14 cellular contexts compared by ENCODE assay signal in the genomic region with DNA sequence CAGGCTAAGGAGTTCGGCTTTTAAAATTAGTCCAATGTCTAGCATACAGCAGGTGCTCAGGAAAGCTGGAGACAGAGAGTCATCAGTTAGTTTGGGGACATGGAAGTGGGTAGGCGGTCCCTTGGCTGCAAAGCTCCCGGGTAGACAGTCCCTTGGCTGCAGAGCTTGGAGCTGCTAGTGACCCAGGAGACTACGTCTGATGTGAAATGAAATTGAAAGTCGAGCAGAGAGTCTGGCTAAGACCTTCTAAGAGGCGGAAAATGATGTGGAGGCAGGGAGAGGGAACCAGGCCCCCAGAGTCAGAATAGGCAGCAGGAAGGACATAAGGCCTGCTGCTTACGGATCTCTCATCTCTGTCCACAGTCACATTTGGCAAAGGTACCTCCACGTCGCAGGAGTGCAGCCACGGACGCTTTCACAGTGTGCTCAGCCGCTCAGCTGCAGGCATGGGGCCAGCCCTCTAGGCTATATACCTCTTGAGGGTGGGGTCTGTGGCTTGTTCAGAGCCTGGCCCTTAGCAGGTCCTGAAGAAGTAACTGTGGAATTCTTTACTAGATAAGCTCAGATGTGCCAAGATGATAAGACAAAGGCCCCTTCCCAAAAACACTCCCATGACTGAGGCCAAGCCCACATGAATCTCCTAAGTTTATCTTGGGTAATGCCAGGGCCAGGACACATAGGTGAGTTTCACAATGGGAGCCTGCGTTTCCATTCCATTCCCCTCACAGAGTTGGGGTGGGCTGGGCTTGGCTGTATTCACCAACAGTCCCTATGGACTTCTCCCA.
DNase-seq lines count a peak whose midpoint lies in the region; ATAC-seq, FAIRE-seq and TF ChIP-seq lines count a peak whose summit lies in the region.
"Had no signal": no experiment of that assay in that cellular context is flagged by ENCODE, and none has a peak within 500 bp of the region (broad histone marks: within the 10 kb centered on the region; RNA-seq: fewer than 3 reads in every experiment).

No MANE protein-coding gene starts in this region.

- H3K36me3 Mint-ChIP-seq in naive thymus-derived CD4-positive, alpha-beta T cell = peaks cover 13 to 41% (median 33%) of the 10 kb centered on the region in 5 donors
- H3K36me3 Mint-ChIP-seq in endodermal cell (ENCODE audit: low read depth) = peaks cover 28% of the 10 kb centered on the region

- DNase-seq in GM12891 (ENCODE audit: insufficient read length, low spot score) (peak; percentile 46), heart right ventricle (no peak), NCI-H2171 (lab: John Stamatoyannopoulos, UW) (no peak), endodermal cell (no peak)
- DNase-seq in naive thymus-derived CD4-positive, alpha-beta T cell = no peak
- DNase-seq: activated effector memory CD4-positive, alpha-beta T cell treated with Interleukin-2 at 50 U/mL for 16 hours; AML-193; erythroblast; NCI-H446; SJCRH30; upper lobe of left lung had no signal

- H3K4me1 Mint-ChIP-seq in naive thymus-derived CD4-positive, alpha-beta T cell = peaks cover 0 to 3% (median 0%) of the 10 kb centered on the region in 7 donors
- peaks cover 10% of the 10 kb centered on the region for H3K4me1 Mint-ChIP-seq in endodermal cell

- no peaks in the 10 kb centered on the region for H3K27me3 ChIP-seq in heart right ventricle
- no peaks in the 10 kb centered on the region for H3K27me3 ChIP-seq in naive thymus-derived CD4-positive, alpha-beta T cell (ENCODE audit: control insufficient read depth in 2 of 2, insufficient read depth in 2 of 2, low read length in 2 of 2)
- no peaks in the 10 kb centered on the region for H3K27me3 ChIP-seq in endodermal cell (ENCODE audit: control insufficient read depth, insufficient read depth, low read length, poor library complexity, severe bottlenecking)
- H3K27me3 ChIP-seq: SJCRH30, upper lobe of left lung had no signal

- WGBS in heart right ventricle, 2 donors = 61 to 77% methylated on average over 13 of the region's 13 CpGs
- 92 to 95% methylated on average over 11 to 13 of the region's 13 CpGs for WGBS in endodermal cell (ENCODE audit: insufficient coverage in 1 of 2, insufficient read length in 1 of 2), 2 experiments

- peak overlapping the region in 8 of 10 donors; percentile 7 to 62 (median 42) for H3K27ac ChIP-seq in heart right ventricle
- no peak overlapping the region for H3K27ac ChIP-seq in naive thymus-derived CD4-positive, alpha-beta T cell (ENCODE audit: low read depth, low read length)
- no peak overlapping the region for H3K27ac ChIP-seq in endodermal cell (ENCODE audit: low read depth, low read length)
- H3K27ac ChIP-seq: SJCRH30, upper lobe of left lung had no signal

- CTCF ChIA-PET in naive thymus-derived CD4-positive, alpha-beta T cell (lab: Charles Lee) = no interaction called here

- peaks cover 0 to 14% (median 0%) of the 10 kb centered on the region in 11 donors for H3K9me3 ChIP-seq in heart right ventricle
- peaks cover 0 to 9% (median 0%) of the 10 kb centered on the region in 3 experiments for H3K9me3 ChIP-seq in naive thymus-derived CD4-positive, alpha-beta T cell (ENCODE audit: control insufficient read depth in 2 of 3, low read length in 3 of 3)
- peaks cover 10% of the 10 kb centered on the region for H3K9me3 ChIP-seq in endodermal cell (ENCODE audit: control insufficient read depth, low read length)
- H3K9me3 ChIP-seq: SJCRH30 had no signal

- ATAC-seq in GM21360 (IDR thresholded peaks at IDR 0.05; ENCODE audit: unreplicated experiment) (peak; percentile 55), HG03439 (IDR thresholded peaks at IDR 0.05; ENCODE audit: unreplicated experiment) (peak; percentile 51), heart right ventricle (peak in 7 of 8 donors; percentile 36 to 73 (median 48)), GM21367 (IDR thresholded peaks at IDR 0.05; ENCODE audit: unreplicated experiment) (no peak)
- ATAC-seq in naive thymus-derived CD4-positive, alpha-beta T cell = no peak

- peaks cover 0 to 33% (median 14%) of the 10 kb centered on the region in 11 donors for H3K9me3 Mint-ChIP-seq in naive thymus-derived CD4-positive, alpha-beta T cell
- H3K9me3 Mint-ChIP-seq in endodermal cell = peaks cover 9% of the 10 kb centered on the region

- H3K4me3 ChIP-seq in heart right ventricle (peak overlapping the region in 1 of 10 donors; percentile 11), endodermal cell (ENCODE audit: low read length) (no peak overlapping the region)
- no peak overlapping the region for H3K4me3 ChIP-seq in naive thymus-derived CD4-positive, alpha-beta T cell (ENCODE audit: low read length)
- H3K4me3 ChIP-seq: SJCRH30, upper lobe of left lung had no signal

- H3K4me3 Mint-ChIP-seq in naive thymus-derived CD4-positive, alpha-beta T cell = no peak overlapping the region
- H3K4me3 Mint-ChIP-seq in endodermal cell = no peak overlapping the region

- no peaks in the 10 kb centered on the region for H3K27me3 Mint-ChIP-seq in naive thymus-derived CD4-positive, alpha-beta T cell
- H3K27me3 Mint-ChIP-seq in endodermal cell (ENCODE audit: insufficient read depth) = no peaks in the 10 kb centered on the region

- H3K9ac ChIP-seq in endodermal cell (ENCODE audit: extremely low read depth, low read length, poor library complexity, severe bottlenecking) = no peak overlapping the region

- FAIRE-seq in GM12891 (lab: Jason Lieb, UNC) = peak; percentile 50

- TF ChIP-seq POLR2A in GM12891 (IDR thresholded peaks at IDR 0.05; ENCODE audit: low read depth, low read length) = no peak

- TF ChIP-seq CTCF in heart right ventricle (IDR thresholded peaks at IDR 0.05) = no peak
- TF ChIP-seq CTCF in endodermal cell (conservative IDR thresholded peaks at IDR 0.05) = no peak

- POLR2A ChIA-PET in naive thymus-derived CD4-positive, alpha-beta T cell (lab: Charles Lee) = no interaction called here

- H3K36me3 ChIP-seq in heart right ventricle (no peaks in the 10 kb centered on the region), endodermal cell (ENCODE audit: control insufficient read depth, insufficient read depth, low read length) (peaks cover 21% of the 10 kb centered on the region)
- no peaks in the 10 kb centered on the region for H3K36me3 ChIP-seq in naive thymus-derived CD4-positive, alpha-beta T cell (ENCODE audit: control insufficient read depth in 2 of 3, insufficient read depth in 3 of 3, low read length in 3 of 3)
- H3K36me3 ChIP-seq: SJCRH30, upper lobe of left lung had no signal

- intact Hi-C loops in heart right ventricle (cut with DNase I) = loop anchor here in 1 of 10 donors (5.0 kb wide), 1 partner anchor 88 kb away; no protein-coding TSS in a partner anchor
- intact Hi-C loops in naive thymus-derived CD4-positive, alpha-beta T cell (cut with micrococcal nuclease) = no loop called here

- H3K27ac Mint-ChIP-seq in naive thymus-derived CD4-positive, alpha-beta T cell = no peak overlapping the region
- H3K27ac Mint-ChIP-seq in endodermal cell = no peak overlapping the region

- H3K4me1 ChIP-seq in heart right ventricle (peaks cover 0 to 5% (median 0%) of the 10 kb centered on the region in 9 donors), endodermal cell (ENCODE audit: control insufficient read depth, insufficient read depth, low read length) (peaks cover 4% of the 10 kb centered on the region)
- H3K4me1 ChIP-seq in naive thymus-derived CD4-positive, alpha-beta T cell (ENCODE audit: control insufficient read depth in 2 of 2, insufficient read depth in 2 of 2, low read length in 2 of 2) = no peaks in the 10 kb centered on the region
- H3K4me1 ChIP-seq: SJCRH30, upper lobe of left lung had no signal

TF ChIP-seq in GM12891, 5 proteins besides CTCF, POLR2A, EP300 and RAD21:
- no peak for TF ChIP-seq PAX5 (IDR thresholded peaks at IDR 0.05; ENCODE audit: insufficient read depth, low read length, severe bottlenecking)
- no peak for TF ChIP-seq SPI1 (IDR thresholded peaks at IDR 0.05; ENCODE audit: low read depth, low read length)
- TF ChIP-seq POLR2AphosphoS5 (IDR thresholded peaks at IDR 0.05; ENCODE audit: low read depth, low read length) = no peak
- TF ChIP-seq POU2F2 (IDR thresholded peaks at IDR 0.05; ENCODE audit: low read depth, low read length) = no peak
- no peak for TF ChIP-seq TAF1 (IDR thresholded peaks at IDR 0.05; ENCODE audit: low read depth, low read length)

Comparison
In these comparisons a context has a peak if more than half of its experiments do, and no peak if none do; other contexts are left out.
1. ATAC-seq: peak in GM21360 (single experiment), HG03439 (single experiment) and heart right ventricle (7 of 8); none in GM21367 (single experiment) and naive thymus-derived CD4-positive, alpha-beta T cell (single experiment).
2. H3K27ac ChIP-seq: peak in heart right ventricle (8 of 10); none in naive thymus-derived CD4-positive, alpha-beta T cell (single experiment) and endodermal cell (single experiment).